28 cellular contexts compared by ENCODE assay signal in the genomic region with DNA sequence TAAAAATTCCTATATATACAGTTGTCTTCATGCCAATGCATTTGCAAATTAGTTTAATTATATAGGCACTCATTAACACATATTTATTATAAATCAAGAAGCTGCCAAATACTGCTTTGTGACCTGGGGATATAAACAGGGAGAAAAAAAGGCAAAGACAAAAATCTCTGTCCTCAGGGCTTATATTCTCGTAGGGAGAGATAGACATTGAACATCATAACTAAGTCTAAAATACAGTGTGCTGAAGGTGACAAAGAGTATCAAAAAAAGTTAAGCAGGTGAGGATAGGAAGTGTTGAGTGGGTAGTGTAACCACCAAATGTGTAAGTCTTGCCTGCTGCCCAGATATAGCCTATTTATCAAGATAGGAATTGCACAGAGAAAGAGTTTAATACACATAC.
"Had no signal": no experiment of that assay in that cellular context is flagged by ENCODE, and none has a peak within 500 bp of the region (broad histone marks: within the 10 kb centered on the region; RNA-seq: fewer than 3 reads in every experiment).

No MANE protein-coding gene starts in this region.

- H3K27me3 ChIP-seq: colonic mucosa, dorsolateral prefrontal cortex, esophagus muscularis mucosa, esophagus squamous epithelium, foreskin keratinocyte, gastrocnemius medialis, gastroesophageal sphincter, heart left ventricle, heart right ventricle had no signal

- FAIRE-seq: colon, endometrium, endothelial cell of umbilical vein, frontal cortex had no signal

- H3K9me3 ChIP-seq: colonic mucosa, esophagus muscularis mucosa, esophagus squamous epithelium, gastrocnemius medialis had no signal

- H3K27ac ChIP-seq: colonic mucosa, coronary artery, dorsolateral prefrontal cortex, epithelial cell of prostate, esophagus muscularis mucosa, esophagus squamous epithelium, foreskin keratinocyte, gastrocnemius medialis, gastroesophageal sphincter, heart left ventricle, heart right ventricle had no signal

- DNase-seq: colonic mucosa; cortex of kidney; dermis blood vessel endothelial cell; dorsolateral prefrontal cortex; effector CD4-positive, alpha-beta T cell; effector CD8-positive, alpha-beta T cell; effector memory CD4-positive, alpha-beta T cell; effector memory CD8-positive, alpha-beta T cell; endodermal cell; erythroblast; esophagus squamous epithelium; foreskin fibroblast; foreskin keratinocyte; foreskin melanocyte; gastrocnemius medialis; glutamatergic neuron; head of caudate nucleus; heart left ventricle; heart right ventricle had no signal

- H3K4me3 ChIP-seq: colonic mucosa, coronary artery, dorsolateral prefrontal cortex, esophagus muscularis mucosa, esophagus squamous epithelium, gastrocnemius medialis, gastroesophageal sphincter, heart left ventricle, heart right ventricle had no signal

- H3K36me3 ChIP-seq: colonic mucosa, esophagus muscularis mucosa, esophagus squamous epithelium, gastrocnemius medialis, gastroesophageal sphincter, heart left ventricle, heart right ventricle had no signal

- H3K4me1 ChIP-seq: colonic mucosa, esophagus muscularis mucosa, esophagus squamous epithelium, foreskin keratinocyte, gastrocnemius medialis, gastroesophageal sphincter, heart left ventricle, heart right ventricle had no signal

- ATAC-seq: effector memory CD8-positive, alpha-beta T cell; esophagus mucosa; foreskin keratinocyte; gastrocnemius medialis; gastroesophageal sphincter; heart left ventricle; heart right ventricle had no signal
